17 cellular contexts compared by ENCODE assay signal in genomic region chr20:38423541-38423940, GRCh38. TPM values are rescaled to one million over a fixed set of nuclear protein-coding genes. Genes with fewer than 3 reads are reported as not detected.
DNase-seq lines count a peak whose midpoint lies in the region; ATAC-seq and TF ChIP-seq lines count a peak whose summit lies in the region.
"Had no signal": no experiment of that assay in that cellular context is flagged by ENCODE, and none has a peak within 500 bp of the region (broad histone marks: within the 10 kb centered on the region; RNA-seq: fewer than 3 reads in every experiment).

No MANE protein-coding gene starts in this region.

- no peak overlapping the region for H3K27ac ChIP-seq in osteoblast (ENCODE audit: low read depth, low read length)
- H3K27ac ChIP-seq in ascending aorta = no peak overlapping the region
- H3K27ac ChIP-seq: BLaER1 had no signal

- H3K4me3 ChIP-seq in osteoblast (ENCODE audit: insufficient read depth, low read length) = no peak overlapping the region
- H3K4me3 ChIP-seq in ascending aorta = no peak overlapping the region
- H3K4me3 ChIP-seq: BLaER1 had no signal

- H3K4me1 Mint-ChIP-seq in activated CD8-positive, alpha-beta T cell treated with anti-CD3 and anti-CD28 coated beads for 36 hours (ENCODE audit: low read depth) = peaks cover 45% of the 10 kb centered on the region
- H3K4me1 Mint-ChIP-seq in activated CD8-positive, alpha-beta T cell treated with anti-CD3 and anti-CD28 coated beads, Interleukin-2, amount 10 ng/mL, durations not matched to agents 7 days and 5 days (ENCODE audit: low read depth) = peaks cover 12% of the 10 kb centered on the region
- H3K4me1 Mint-ChIP-seq in Calu3 (ENCODE audit: low read depth, unreplicated experiment) = peaks cover 25% of the 10 kb centered on the region
- H3K4me1 Mint-ChIP-seq in activated naive CD8-positive, alpha-beta T cell treated with anti-CD3 and anti-CD28 coated beads, Interleukin-2, amount 50 U/mL, for 24 hours = peaks cover 38% of the 10 kb centered on the region

- no peaks in the 10 kb centered on the region for H3K27me3 Mint-ChIP-seq in activated CD8-positive, alpha-beta T cell treated with anti-CD3 and anti-CD28 coated beads for 36 hours
- H3K27me3 Mint-ChIP-seq in activated CD8-positive, alpha-beta T cell treated with anti-CD3 and anti-CD28 coated beads, Interleukin-2, amount 10 ng/mL, durations not matched to agents 7 days and 5 days (ENCODE audit: low read depth) = no peaks in the 10 kb centered on the region
- H3K27me3 Mint-ChIP-seq in Calu3 (ENCODE audit: unreplicated experiment) = no peaks in the 10 kb centered on the region
- H3K27me3 Mint-ChIP-seq in activated naive CD8-positive, alpha-beta T cell treated with anti-CD3 and anti-CD28 coated beads, Interleukin-2, amount 50 U/mL, for 24 hours = no peaks in the 10 kb centered on the region

- peaks cover 68% of the 10 kb centered on the region for H3K79me2 ChIP-seq in osteoblast (ENCODE audit: insufficient read depth, low read length)

- H3K36me3 ChIP-seq in osteoblast (ENCODE audit: insufficient read depth, low read length) = peaks cover 91% of the 10 kb centered on the region
- peaks cover 79 to 100% of the 10 kb centered on the region in 2 donors for H3K36me3 ChIP-seq in ascending aorta

- H2AFZ ChIP-seq in osteoblast (ENCODE audit: low read length) = no peak overlapping the region

- H3K4me2 ChIP-seq in osteoblast (ENCODE audit: insufficient read depth, low read length) = no peak overlapping the region

- H4K20me1 ChIP-seq in osteoblast (ENCODE audit: insufficient read depth, low read length) = peaks cover 84% of the 10 kb centered on the region

- CTCF ChIA-PET in activated CD8-positive, alpha-beta T cell treated with anti-CD3 and anti-CD28 coated beads for 36 hours (lab: Charles Lee) = interaction anchor here (1.1 to 2.7 kb wide), 2 partner anchors 11 to 49 kb away, joined by 3 to 15 read pairs; partner anchors contain the start of genes RALGAPB and SNHG17
- CTCF ChIA-PET in activated CD8-positive, alpha-beta T cell treated with anti-CD3 and anti-CD28 coated beads, Interleukin-2, amount 10 ng/mL, durations not matched to agents 7 days and 5 days (lab: Charles Lee) = interaction anchor here (0.7 to 2.7 kb wide), 2 partner anchors 11 to 22 kb away, joined by 3 to 9 read pairs; no protein-coding TSS in a partner anchor
- CTCF ChIA-PET in Calu3 (lab: Charles Lee) = interaction anchor here (0.7 kb wide), 1 partner anchor 24 kb away, joined by 3 read pairs; no protein-coding TSS in a partner anchor

- no peak for ATAC-seq in activated CD8-positive, alpha-beta T cell treated with anti-CD3 and anti-CD28 coated beads for 36 hours
- ATAC-seq in activated CD8-positive, alpha-beta T cell treated with anti-CD3 and anti-CD28 coated beads, Interleukin-2, amount 10 ng/mL, durations not matched to agents 7 days and 5 days = no peak
- ATAC-seq in activated naive CD8-positive, alpha-beta T cell treated with anti-CD3 and anti-CD28 coated beads, Interleukin-2, amount 50 U/mL, for 24 hours = no peak

- no peak for TF ChIP-seq CTCF in activated CD8-positive, alpha-beta T cell treated with anti-CD3 and anti-CD28 coated beads for 36 hours (IDR thresholded peaks at IDR 0.05)
- TF ChIP-seq CTCF in Calu3 (IDR thresholded peaks at IDR 0.05; ENCODE audit: unreplicated experiment) (no peak), osteoblast (IDR thresholded peaks at IDR 0.05; ENCODE audit: extremely low read depth, low read depth, low read length) (no peak), ascending aorta (IDR thresholded peaks at IDR 0.05) (no peak)

- peaks cover 25% of the 10 kb centered on the region for H3K4me1 ChIP-seq in osteoblast (ENCODE audit: insufficient read depth, low read length)
- no peaks in the 10 kb centered on the region for H3K4me1 ChIP-seq in ascending aorta

- POLR2A ChIA-PET in activated CD8-positive, alpha-beta T cell treated with anti-CD3 and anti-CD28 coated beads for 36 hours (lab: Charles Lee) = interaction anchor here (2.5 to 17.0 kb wide), 3 partner anchors 4 to 23 kb away, joined by 14 to 279 read pairs (median 279); partner anchors contain the start of gene SNHG17
- POLR2A ChIA-PET in activated CD8-positive, alpha-beta T cell treated with anti-CD3 and anti-CD28 coated beads, Interleukin-2, amount 10 ng/mL, durations not matched to agents 7 days and 5 days (lab: Charles Lee) = interaction anchor here (0.7 kb wide), 1 partner anchor 437 kb away, joined by 3 read pairs; no protein-coding TSS in a partner anchor

- BruUV-seq in Calu3 (replicated peaks; lab: Mats Ljungman, UMichigan) = no TSS peak

- H3K9me3 Mint-ChIP-seq in activated CD8-positive, alpha-beta T cell treated with anti-CD3 and anti-CD28 coated beads for 36 hours = no peaks in the 10 kb centered on the region
- no peaks in the 10 kb centered on the region for H3K9me3 Mint-ChIP-seq in activated CD8-positive, alpha-beta T cell treated with anti-CD3 and anti-CD28 coated beads, Interleukin-2, amount 10 ng/mL, durations not matched to agents 7 days and 5 days (ENCODE audit: insufficient read depth)
- H3K9me3 Mint-ChIP-seq in Calu3 (ENCODE audit: low read depth, unreplicated experiment) = no peaks in the 10 kb centered on the region
- H3K9me3 Mint-ChIP-seq in activated naive CD8-positive, alpha-beta T cell treated with anti-CD3 and anti-CD28 coated beads, Interleukin-2, amount 50 U/mL, for 24 hours = no peaks in the 10 kb centered on the region
- H3K9me3 Mint-ChIP-seq: CD8-positive, alpha-beta memory T cell had no signal

- H3K27ac Mint-ChIP-seq in activated CD8-positive, alpha-beta T cell treated with anti-CD3 and anti-CD28 coated beads for 36 hours = peak overlapping the region; percentile 36
- H3K27ac Mint-ChIP-seq in activated CD8-positive, alpha-beta T cell treated with anti-CD3 and anti-CD28 coated beads, Interleukin-2, amount 10 ng/mL, durations not matched to agents 7 days and 5 days = no peak overlapping the region
- peak overlapping the region; percentile 4 for H3K27ac Mint-ChIP-seq in Calu3 (ENCODE audit: unreplicated experiment)
- H3K27ac Mint-ChIP-seq in activated naive CD8-positive, alpha-beta T cell treated with anti-CD3 and anti-CD28 coated beads, Interleukin-2, amount 50 U/mL, for 24 hours = peak overlapping the region; percentile 11

- DNase-seq in activated CD8-positive, alpha-beta T cell treated with anti-CD3 and anti-CD28 coated beads for 36 hours = no peak
- no peak for DNase-seq in activated CD8-positive, alpha-beta T cell treated with anti-CD3 and anti-CD28 coated beads, Interleukin-2, amount 10 ng/mL, durations not matched to agents 7 days and 5 days
- DNase-seq in Calu3 = no peak
- DNase-seq in activated naive CD8-positive, alpha-beta T cell treated with anti-CD3 and anti-CD28 coated beads, Interleukin-2, amount 50 U/mL, for 24 hours = no peak
- DNase-seq in osteoblast (ENCODE audit: insufficient read length, low spot score, missing footprints) = peak; percentile 17
- no peak for DNase-seq in activated CD4-positive, alpha-beta T cell treated with anti-CD3 and anti-CD28 coated beads for 1 hour
- DNase-seq in stimulated activated CD4-positive, alpha-beta T cell treated with anti-CD3 and anti-CD28 coated beads, Interleukin-2, amount 100 ng/mL, for 24 hours = no peak
- no peak for DNase-seq in ascending aorta (ENCODE audit: low spot score in 2 of 2)
- DNase-seq: CD8-positive, alpha-beta memory T cell; DMS79 treated with DMSO at 0.1 percent for 48 hours; KG1; NCI-H1436 treated with DMSO at 0.1 percent for 48 hours; NCI-H2029 treated with DMSO at 0.1 percent for 48 hours; NCI-H2171 treated with DMSO at 0.1 percent for 48 hours; NCI-H446 treated with DMSO at 0.1 percent for 48 hours; NK-92 treated with Interleukin-12 subunit alpha and Interleukin-12 subunit beta, amount 100 ng/mL, for 24 hours had no signal

- H3K4me3 Mint-ChIP-seq in activated CD8-positive, alpha-beta T cell treated with anti-CD3 and anti-CD28 coated beads for 36 hours = no peak overlapping the region
- no peak overlapping the region for H3K4me3 Mint-ChIP-seq in activated CD8-positive, alpha-beta T cell treated with anti-CD3 and anti-CD28 coated beads, Interleukin-2, amount 10 ng/mL, durations not matched to agents 7 days and 5 days
- no peak overlapping the region for H3K4me3 Mint-ChIP-seq in Calu3 (ENCODE audit: low read depth, unreplicated experiment)
- H3K4me3 Mint-ChIP-seq in activated naive CD8-positive, alpha-beta T cell treated with anti-CD3 and anti-CD28 coated beads, Interleukin-2, amount 50 U/mL, for 24 hours = no peak overlapping the region
- H3K4me3 Mint-ChIP-seq: CD8-positive, alpha-beta memory T cell had no signal

- H3K27me3 ChIP-seq in osteoblast (ENCODE audit: insufficient read depth, low read length) (no peaks in the 10 kb centered on the region), ascending aorta (no peaks in the 10 kb centered on the region)
- H3K27me3 ChIP-seq: BLaER1 had no signal

- H3K36me3 Mint-ChIP-seq in activated CD8-positive, alpha-beta T cell treated with anti-CD3 and anti-CD28 coated beads for 36 hours (ENCODE audit: low read depth) = peaks cover 91% of the 10 kb centered on the region
- peaks cover 78% of the 10 kb centered on the region for H3K36me3 Mint-ChIP-seq in activated CD8-positive, alpha-beta T cell treated with anti-CD3 and anti-CD28 coated beads, Interleukin-2, amount 10 ng/mL, durations not matched to agents 7 days and 5 days (ENCODE audit: low read depth)
- H3K36me3 Mint-ChIP-seq in Calu3 (ENCODE audit: insufficient read depth, unreplicated experiment) = peaks cover 99% of the 10 kb centered on the region
- peaks cover 92% of the 10 kb centered on the region for H3K36me3 Mint-ChIP-seq in activated naive CD8-positive, alpha-beta T cell treated with anti-CD3 and anti-CD28 coated beads, Interleukin-2, amount 50 U/mL, for 24 hours (ENCODE audit: low read depth)

- H3K9me3 ChIP-seq in osteoblast (ENCODE audit: low read depth, low read length) (no peaks in the 10 kb centered on the region), ascending aorta (no peaks in the 10 kb centered on the region)
- H3K9me3 ChIP-seq: BLaER1 had no signal

- intact Hi-C loops in activated CD8-positive, alpha-beta T cell treated with anti-CD3 and anti-CD28 coated beads for 36 hours (cut with micrococcal nuclease) = no loop called here
- intact Hi-C loops in Calu3 (cut with micrococcal nuclease; ENCODE audit: unreplicated experiment) (no loop called here), ascending aorta (cut with DNase I) (no loop called here)

RNA-seq across cellular contexts. Expression of gene SNHG17, which starts 11.6 kb away (rescaled TPM):
- 100 to 1,000 TPM; 154 to 159 TPM for total RNA-seq in activated CD8-positive, alpha-beta T cell treated with anti-CD3 and anti-CD28 coated beads for 36 hours
- 10 to 100 TPM; 69.6 to 77.8 TPM for total RNA-seq in activated CD8-positive, alpha-beta T cell treated with anti-CD3 and anti-CD28 coated beads, Interleukin-2, amount 10 ng/mL, durations not matched to agents 7 days and 5 days
- total RNA-seq in Calu3 (2022) (111 and 114 TPM in 2 replicates), osteoblast (5.6 and 6.9 TPM in 2 replicates), ascending aorta (129 TPM)

RNA-seq across cellular contexts. Expression of gene RALGAPB, which starts 49.1 kb away (rescaled TPM):
- 10 to 100 TPM; 19.8 to 21.3 TPM for total RNA-seq in activated CD8-positive, alpha-beta T cell treated with anti-CD3 and anti-CD28 coated beads for 36 hours
- 10 to 100 TPM; 29.5 to 29.6 TPM for total RNA-seq in activated CD8-positive, alpha-beta T cell treated with anti-CD3 and anti-CD28 coated beads, Interleukin-2, amount 10 ng/mL, durations not matched to agents 7 days and 5 days
- total RNA-seq in Calu3 (2022) = 59.8 and 62.5 TPM in 2 replicates
- total RNA-seq in osteoblast = 42.7 and 43.6 TPM in 2 replicates
- total RNA-seq in ascending aorta = 19.4 TPM
